8 cellular contexts compared by ENCODE assay signal in the genomic region with DNA sequence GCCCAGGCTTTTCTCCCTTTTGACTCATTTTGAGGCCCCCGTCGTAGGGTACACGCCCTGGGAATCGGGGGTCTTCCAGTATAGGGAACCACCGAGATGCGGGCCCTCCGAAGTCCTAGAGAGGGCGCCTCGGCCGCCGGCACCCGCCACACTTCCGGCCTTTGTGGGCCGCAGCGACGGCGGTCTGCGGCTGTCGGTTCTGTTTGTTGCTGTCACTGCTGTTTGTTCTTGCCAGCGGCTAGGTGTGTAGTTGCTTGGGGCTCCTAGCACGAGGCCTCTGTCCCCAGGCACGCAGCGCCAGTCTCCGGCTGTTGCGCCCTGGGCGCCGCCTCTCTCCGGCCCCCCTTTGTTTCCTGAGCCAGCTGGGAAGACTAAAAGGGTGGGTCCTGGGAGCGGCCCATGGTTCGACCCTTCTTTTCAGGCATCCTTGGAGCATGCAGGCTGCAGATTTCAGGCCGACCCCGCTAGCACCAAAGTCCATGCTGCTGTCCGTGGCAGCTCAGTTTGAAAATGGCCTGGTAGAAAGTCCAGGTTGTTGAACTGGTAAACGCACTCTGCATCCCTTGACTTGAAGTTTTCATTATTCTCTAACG.
DNase-seq lines count a peak whose midpoint lies in the region.

No MANE protein-coding gene starts in this region.

- H3K27me3 ChIP-seq in iPS-15b (ENCODE audit: control insufficient read depth, insufficient read depth, low read length), result no peaks in the 10 kb centered on the region

- H3K4me1 ChIP-seq in iPS-15b (ENCODE audit: control insufficient read depth, insufficient read depth, low read length), result no peaks in the 10 kb centered on the region

- peak overlapping the region; percentile 88 for H3K9ac ChIP-seq in iPS-15b (ENCODE audit: low read depth, low read length)

- H3K36me3 ChIP-seq in iPS-15b (ENCODE audit: control insufficient read depth, insufficient read depth, low read length), result no peaks in the 10 kb centered on the region

- DNase-seq in NCI-H82 (lab: John Stamatoyannopoulos, UW) (peak; percentile 55), NCI-H82 treated with DMSO at 0.1 percent for 48 hours (lab: John Stamatoyannopoulos, UW; ENCODE audit: unreplicated experiment) (no peak), T follicular helper cell (ENCODE audit: low read depth) (peak; percentile 42), amygdala (lab: John Stamatoyannopoulos, UW) (peak in 30 of 56 donors; percentile 4 to 66 (median 30)), medulla oblongata (ENCODE audit: extremely low spot score) (no peak), RPMI8226 (no peak)
- peak; percentile 42 to 46 (median 45) for DNase-seq in stimulated activated CD4-positive, alpha-beta T cell treated with anti-CD3 and anti-CD28 coated beads, Interleukin-12 subunit alpha, Interleukin-12 subunit beta, amount 100 ng/mL, for 48 hours (ENCODE audit: low read depth in 2 of 3, low spot score in 1 of 3)

- H3K4me3 ChIP-seq in iPS-15b (ENCODE audit: low read depth, low read length), result peak overlapping the region; percentile 76

- no peaks in the 10 kb centered on the region for H3K9me3 ChIP-seq in iPS-15b (ENCODE audit: control insufficient read depth, insufficient read depth, low read length)

Comparison
In these comparisons a context has a peak if more than half of its experiments do, and no peak if none do; other contexts are left out.
1. DNase-seq: peak in NCI-H82 (single experiment), T follicular helper cell (single experiment), amygdala (30 of 56) and stimulated activated CD4-positive, alpha-beta T cell treated with anti-CD3 and anti-CD28 coated beads, Interleukin-12 subunit alpha, Interleukin-12 subunit beta, amount 100 ng/mL, for 48 hours (3 of 3); none in NCI-H82 treated with DMSO at 0.1 percent for 48 hours (single experiment), medulla oblongata (single experiment) and RPMI8226 (single experiment).